Comparison of ENCODE assay signal across 1 cellular context in the genomic region with DNA sequence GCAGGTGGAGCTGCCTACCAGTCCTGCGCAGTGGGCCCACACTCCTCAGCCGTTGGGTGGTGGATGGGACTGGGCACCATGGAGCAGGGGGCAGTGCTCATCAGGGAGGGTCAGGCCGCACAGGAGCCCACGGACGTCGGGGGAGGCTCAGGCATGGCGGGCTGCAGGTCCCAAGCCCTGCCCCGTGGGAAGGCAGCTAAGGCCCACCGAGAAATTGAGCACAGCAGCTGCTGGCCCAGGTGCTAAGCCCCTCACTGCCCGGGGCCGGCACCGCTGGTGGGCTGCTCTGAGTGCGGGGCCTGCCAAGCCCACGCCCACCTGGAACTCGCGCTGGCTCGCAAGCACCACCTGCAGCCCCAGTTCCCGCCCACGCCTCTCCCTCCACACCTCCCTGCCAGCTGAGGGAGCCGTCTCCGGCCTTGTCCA.
A peak's percentile ranks its signal among the peaks of the same experiment; 100 is the strongest.
TF ChIP-seq lines count a peak whose summit lies in the region.

No MANE protein-coding gene starts in this region.

TF ChIP-seq in H1, 55 proteins besides CTCF, POLR2A, EP300 and RAD21:
- TF ChIP-seq, protein P1, sequence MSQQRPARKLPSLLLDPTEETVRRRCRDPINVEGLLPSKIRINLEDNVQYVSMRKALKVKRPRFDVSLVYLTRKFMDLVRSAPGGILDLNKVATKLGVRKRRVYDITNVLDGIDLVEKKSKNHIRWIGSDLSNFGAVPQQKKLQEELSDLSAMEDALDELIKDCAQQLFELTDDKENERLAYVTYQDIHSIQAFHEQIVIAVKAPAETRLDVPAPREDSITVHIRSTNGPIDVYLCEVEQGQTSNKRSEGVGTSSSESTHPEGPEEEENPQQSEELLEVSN (IDR thresholded peaks at IDR 0.05), result peak; percentile 65
- no peak for TF ChIP-seq TAF1 (IDR thresholded peaks at IDR 0.05; ENCODE audit: low read depth, low read length)
- no peak for TF ChIP-seq CHD2 (IDR thresholded peaks at IDR 0.05; ENCODE audit: low read length)
